ENCODE assay signal across 10 cellular contexts in the genomic region with DNA sequence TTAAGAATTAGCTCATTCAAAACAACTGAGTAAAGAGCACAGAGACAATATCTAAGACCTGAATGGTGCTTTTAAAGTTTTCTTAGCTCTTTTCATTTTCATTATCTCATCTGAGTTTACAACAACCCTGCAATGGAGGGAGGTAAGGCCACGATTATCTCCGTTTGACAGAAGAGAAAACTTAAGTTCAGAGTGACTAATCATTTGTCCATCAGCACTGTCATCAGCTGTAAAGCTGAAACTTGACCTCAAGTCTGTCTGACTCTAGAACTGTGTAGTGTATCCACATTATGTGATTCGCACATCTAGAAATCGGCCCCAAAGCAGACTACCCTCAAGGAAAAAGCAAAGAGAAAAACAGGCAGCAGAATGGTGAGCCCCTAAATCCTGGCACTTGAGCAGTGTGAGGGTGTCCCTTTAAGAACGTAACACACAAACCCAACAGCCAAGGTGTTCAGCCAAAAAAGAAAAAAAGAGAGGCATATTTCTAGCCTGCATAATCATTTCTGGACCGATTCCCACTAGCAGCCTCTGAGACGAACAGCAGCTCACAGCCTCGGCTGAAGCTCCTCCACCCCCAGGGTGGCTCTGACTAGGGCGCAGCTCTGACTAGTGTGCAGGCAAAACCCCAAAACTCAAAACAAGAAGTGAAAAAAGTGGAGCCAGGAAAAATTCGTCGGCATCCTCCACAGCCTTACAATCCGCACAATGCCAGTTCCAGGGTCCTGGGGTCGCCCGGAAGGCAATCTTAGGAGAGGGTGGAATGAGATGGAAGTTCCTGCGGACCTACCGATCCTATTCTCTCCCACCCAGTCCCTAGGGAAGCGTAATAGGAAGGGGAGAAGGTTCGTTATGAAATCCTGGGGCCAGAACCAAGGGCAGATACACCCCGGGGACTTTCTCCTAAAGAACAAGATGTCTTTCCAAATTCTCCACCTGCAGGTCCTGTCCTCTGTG. TPM values are rescaled to one million over a fixed set of nuclear protein-coding genes. Genes with fewer than 3 reads are reported as not detected.
DNase-seq lines count a peak whose midpoint lies in the region; ATAC-seq and TF ChIP-seq lines count a peak whose summit lies in the region.
"Had no signal": no experiment of that assay in that cellular context is flagged by ENCODE, and none has a peak within 500 bp of the region (broad histone marks: within the 10 kb centered on the region; RNA-seq: fewer than 3 reads in every experiment).

No MANE protein-coding gene starts in this region.

- no peaks in the 10 kb centered on the region for H3K36me3 Mint-ChIP-seq in activated T-cell treated with anti-CD3 and anti-CD28 coated beads, Interleukin-2, amount 50 U/mL, for 72 hours (ENCODE audit: insufficient read depth in 2 of 2)

- no peaks in the 10 kb centered on the region for H3K9me3 Mint-ChIP-seq in activated T-cell treated with anti-CD3 and anti-CD28 coated beads, Interleukin-2, amount 50 U/mL, for 72 hours
- H3K9me3 Mint-ChIP-seq: T-helper 1 cell treated with Interleukin-12 subunit alpha and Interleukin-12 subunit beta and Interleukin-4 antibody, amounts not matched to agents 30 μg/mL and 1 μg/mL, for 36 hours had no signal

- ATAC-seq in activated T-cell treated with anti-CD3 and anti-CD28 coated beads, Interleukin-2, amount 50 U/mL, for 72 hours (replicated peaks in 1 of 2), result no peak
- ATAC-seq in upper lobe of right lung, result peak; percentile 4
- no peak for ATAC-seq in HG03045 (IDR thresholded peaks at IDR 0.05; ENCODE audit: unreplicated experiment)

- H3K4me1 ChIP-seq in esophagus muscularis mucosa, result peaks cover 51 to 63% (median 55%) of the 10 kb centered on the region in 4 donors
- H3K4me1 ChIP-seq in muscle layer of colon (ENCODE audit: insufficient read depth, low read length), result peaks cover 24% of the 10 kb centered on the region
- H3K4me1 ChIP-seq in upper lobe of right lung, result peaks cover 13% of the 10 kb centered on the region

- peaks cover 13% of the 10 kb centered on the region for H3K4me1 Mint-ChIP-seq in activated T-cell treated with anti-CD3 and anti-CD28 coated beads, Interleukin-2, amount 50 U/mL, for 72 hours (ENCODE audit: low read depth)

- peak overlapping the region; percentile 83 to 93 (median 90) for H3K27ac ChIP-seq in esophagus muscularis mucosa (replicated peaks in 1 of 4)
- H3K27ac ChIP-seq in muscle layer of colon (ENCODE audit: low read depth, low read length), result peak overlapping the region; percentile 85
- H3K27ac ChIP-seq in upper lobe of right lung, result peak overlapping the region; percentile 71

- H3K36me3 ChIP-seq in esophagus muscularis mucosa, result no peaks in the 10 kb centered on the region
- no peaks in the 10 kb centered on the region for H3K36me3 ChIP-seq in muscle layer of colon (ENCODE audit: insufficient read depth, low read length)
- H3K36me3 ChIP-seq in upper lobe of right lung, result no peaks in the 10 kb centered on the region

- TF ChIP-seq POLR2A in esophagus muscularis mucosa (IDR thresholded peaks at IDR 0.05; ENCODE audit: low read depth), result no peak

- TF ChIP-seq CTCF in esophagus muscularis mucosa (IDR thresholded peaks at IDR 0.05) (no peak), upper lobe of right lung (IDR thresholded peaks at IDR 0.05) (no peak)

- H3K27me3 ChIP-seq in esophagus muscularis mucosa (peaks cover 0 to 7% (median 0%) of the 10 kb centered on the region in 4 donors), muscle layer of colon (ENCODE audit: control insufficient read depth in 1 of 2, insufficient read depth in 2 of 2, low read length in 2 of 2) (peaks cover 0 to 6% of the 10 kb centered on the region in 2 donors), upper lobe of right lung (peaks cover 34% of the 10 kb centered on the region)

- intact Hi-C loops in esophagus muscularis mucosa (cut with DNase I), result loop anchor here (5.0 kb wide), 1 partner anchor 71 kb away; no protein-coding TSS in a partner anchor
- intact Hi-C loops in upper lobe of right lung (cut with DNase I), result no loop called here

- DNase-seq in activated T-cell treated with anti-CD3 and anti-CD28 coated beads, Interleukin-2, amount 50 U/mL, for 72 hours, result no peak
- DNase-seq in activated T-cell treated with anti-CD3 and anti-CD28 coated beads for 4 hours (no peak), esophagus muscularis mucosa (ENCODE audit: extremely low spot score) (no peak), upper lobe of right lung (no peak)
- no peak for DNase-seq in activated CD4-positive, alpha-beta T cell treated with anti-CD3 and anti-CD28 coated beads for 4 hours
- DNase-seq in stimulated activated CD4-positive, alpha-beta T cell treated with anti-CD3 and anti-CD28 coated beads, Interleukin-15, amount 100 ng/mL, for 24 hours, result no peak

- H3K27me3 Mint-ChIP-seq in activated T-cell treated with anti-CD3 and anti-CD28 coated beads, Interleukin-2, amount 50 U/mL, for 72 hours (ENCODE audit: low read depth), result peaks cover 54% of the 10 kb centered on the region

- H3K9me3 ChIP-seq in esophagus muscularis mucosa, result no peaks in the 10 kb centered on the region
- no peaks in the 10 kb centered on the region for H3K9me3 ChIP-seq in muscle layer of colon (ENCODE audit: low read length)
- no peaks in the 10 kb centered on the region for H3K9me3 ChIP-seq in upper lobe of right lung
- H3K9me3 ChIP-seq: A549 had no signal

- peak overlapping the region; percentile 15 to 55 for H3K4me3 Mint-ChIP-seq in activated T-cell treated with anti-CD3 and anti-CD28 coated beads, Interleukin-2, amount 50 U/mL, for 72 hours
- H3K4me3 Mint-ChIP-seq: T-helper 1 cell treated with Interleukin-12 subunit alpha and Interleukin-12 subunit beta and Interleukin-4 antibody, amounts not matched to agents 30 μg/mL and 1 μg/mL, for 36 hours had no signal

- 16% methylated on average over 19 of the region's 19 CpGs for WGBS in esophagus muscularis mucosa

- H3K9ac ChIP-seq in muscle layer of colon (ENCODE audit: low read length), result peak overlapping the region; percentile 40

- H3K4me3 ChIP-seq in esophagus muscularis mucosa (peak overlapping the region; percentile 80 to 91 (median 86)), muscle layer of colon (ENCODE audit: low read depth in 1 of 2, low read length in 2 of 2) (peak overlapping the region; percentile 76 to 84), upper lobe of right lung (peak overlapping the region; percentile 62)

- TF ChIP-seq EP300 in esophagus muscularis mucosa (IDR thresholded peaks at IDR 0.05), result no peak

- H3K27ac Mint-ChIP-seq in activated T-cell treated with anti-CD3 and anti-CD28 coated beads, Interleukin-2, amount 50 U/mL, for 72 hours, result no peak overlapping the region
- H3K27ac Mint-ChIP-seq: T-helper 1 cell treated with Interleukin-12 subunit alpha and Interleukin-12 subunit beta and Interleukin-4 antibody, amounts not matched to agents 30 μg/mL and 1 μg/mL, for 36 hours had no signal

RNA-seq across cellular contexts. Expression of a gene that starts 1.5 kb away (rescaled TPM):
- total RNA-seq in activated T-cell treated with anti-CD3 and anti-CD28 coated beads, Interleukin-2, amount 50 U/mL, for 72 hours, result not detected
- 10 to 100 TPM; 36.9 to 60.4 (median 52.1) TPM for total RNA-seq in esophagus muscularis mucosa
- 27.4 TPM for total RNA-seq in upper lobe of right lung

Comparison
In these comparisons a context has a peak if more than half of its experiments do, and no peak if none do; other contexts are left out.
1. RNA of a gene that starts 1.5 kb away (total RNA-seq): 36.9 to 60.4 TPM in esophagus muscularis mucosa and 27.4 TPM in upper lobe of right lung (single experiment); not detected in activated T-cell treated with anti-CD3 and anti-CD28 coated beads, Interleukin-2, amount 50 U/mL, for 72 hours; every median in the first group is over 10 times any median in the second.
2. Peak in every context shown above with its lines, with median percentiles within 50 percentile points of each other: H3K27ac ChIP-seq and H3K4me3 ChIP-seq.